Comparison of ENCODE assay signal across 20 cellular contexts in genomic region chr5:4906821-4907220, GRCh38.
"Had no signal": no experiment of that assay in that cellular context is flagged by ENCODE, and none has a peak within 500 bp of the region (broad histone marks: within the 10 kb centered on the region; RNA-seq: fewer than 3 reads in every experiment).

No MANE protein-coding gene starts in this region.

- H3K36me3 ChIP-seq: esophagus muscularis mucosa, gastroesophageal sphincter, tibial artery, upper lobe of left lung, vagina had no signal

- H3K4me1 ChIP-seq: tibial artery, upper lobe of left lung, vagina had no signal

- H3K27ac ChIP-seq: epithelial cell of prostate, esophagus muscularis mucosa, hepatocyte, skin epidermis, tibial artery, upper lobe of left lung, vagina had no signal

- ATAC-seq: left colon had no signal

- H3K27me3 ChIP-seq: hepatocyte, tibial artery, upper lobe of left lung, vagina had no signal

- H3K4me3 ChIP-seq: esophagus muscularis mucosa, gastroesophageal sphincter, hepatocyte, lung, skin epidermis, tibial artery, upper lobe of left lung, vagina had no signal

- H3K9me3 ChIP-seq: esophagus muscularis mucosa, gastroesophageal sphincter, tibial artery, upper lobe of left lung, vagina had no signal

- DNase-seq: cortex of kidney; effector memory CD4-positive, alpha-beta T cell; foreskin fibroblast; left colon; left ventricle myocardium superior; mesendoderm; naive B cell; nephron progenitor cell; stimulated activated CD4-positive, alpha-beta T cell treated with anti-CD3 and anti-CD28 coated beads, Interleukin-2, amount 100 ng/mL, for 24 hours; stimulated activated CD4-positive, alpha-beta T cell treated with anti-CD3 and anti-CD28 coated beads, Interleukin-4, amount 100 ng/mL, for 4 hours; stimulated activated naive CD4-positive, alpha-beta T cell; tibial artery; upper lobe of left lung had no signal
